ENCODE assay signal across 31 cellular contexts in the genomic region with DNA sequence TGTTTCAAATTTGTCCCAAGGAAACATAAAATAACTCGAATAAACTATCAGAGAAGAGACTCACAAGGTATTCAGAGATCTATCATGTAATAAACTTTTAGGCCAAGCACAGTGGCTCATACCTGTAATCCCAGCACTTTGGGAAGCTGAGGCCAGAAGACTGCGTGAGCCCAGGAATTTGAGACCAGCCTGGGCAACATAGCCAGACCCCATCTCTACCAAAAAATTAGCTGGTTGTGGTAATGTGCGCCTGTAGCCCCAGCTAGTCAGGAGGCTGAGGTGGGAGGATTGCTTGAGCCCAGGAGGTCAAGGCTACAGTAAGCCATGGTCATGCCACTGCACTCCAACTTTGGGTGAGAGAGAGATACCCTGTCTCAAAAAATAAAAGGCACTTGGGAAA.
"Had no signal": no experiment of that assay in that cellular context is flagged by ENCODE, and none has a peak within 500 bp of the region (broad histone marks: within the 10 kb centered on the region; RNA-seq: fewer than 3 reads in every experiment).

No MANE protein-coding gene starts in this region.

- ATAC-seq: natural killer cell; psoas muscle; right cardiac atrium; sciatic nerve; stimulated activated memory B cell treated with anti-CD40 and anti-IgM and Interleukin-4, amounts not matched to agents 10 μg/mL and 1 μg/mL and 100 μg/mL, for 72 hours; stimulated activated naive CD8-positive, alpha-beta T cell treated with anti-CD3 and anti-CD28 coated beads, Interleukin-15, amount 100 ng/mL, for 72 hours; stimulated activated naive CD8-positive, alpha-beta T cell treated with anti-CD3 and anti-CD28 coated beads, Interleukin-15, Interleukin-2, amounts not matched to agents 100 U/mL and 50 U/mL, for 24 hours; upper lobe of right lung had no signal

- H3K4me3 Mint-ChIP-seq: natural killer cell; nephron; neural progenitor cell; stimulated activated memory B cell treated with anti-CD40 and anti-IgM and Interleukin-4, amounts not matched to agents 10 μg/mL and 1 μg/mL and 100 μg/mL, for 72 hours; stimulated activated naive CD8-positive, alpha-beta T cell treated with anti-CD3 and anti-CD28 coated beads, Interleukin-15, amount 100 ng/mL, for 72 hours; type B pancreatic cell had no signal

- H3K9me3 Mint-ChIP-seq: natural killer cell; nephron; neural progenitor cell; stimulated activated memory B cell treated with anti-CD40 and anti-IgM and Interleukin-4, amounts not matched to agents 10 μg/mL and 1 μg/mL and 100 μg/mL, for 72 hours; stimulated activated naive CD8-positive, alpha-beta T cell treated with anti-CD3 and anti-CD28 coated beads, Interleukin-15, amount 100 ng/mL, for 72 hours; type B pancreatic cell had no signal

- H3K36me3 ChIP-seq: neural progenitor cell, ovary, spleen, suprapubic skin, tibial artery, transverse colon, upper lobe of right lung, uterus had no signal

- H3K4me1 Mint-ChIP-seq: natural killer cell, nephron, neural progenitor cell had no signal

- H3K4me1 ChIP-seq: neural progenitor cell, parathyroid adenoma, psoas muscle, suprapubic skin, testis, tibial artery, transverse colon, upper lobe of right lung, uterus had no signal

- H2AFZ ChIP-seq: neural progenitor cell, parathyroid adenoma had no signal

- H3K27ac Mint-ChIP-seq: natural killer cell; nephron; neural progenitor cell; progenitor cell of endocrine pancreas; stimulated activated memory B cell treated with anti-CD40 and anti-IgM and Interleukin-4, amounts not matched to agents 10 μg/mL and 1 μg/mL and 100 μg/mL, for 72 hours; stimulated activated naive CD8-positive, alpha-beta T cell treated with anti-CD3 and anti-CD28 coated beads, Interleukin-15, amount 100 ng/mL, for 72 hours; type B pancreatic cell had no signal

- H3K27me3 ChIP-seq: neural progenitor cell, ovary, spleen, suprapubic skin, testis, tibial artery, transverse colon, upper lobe of right lung, uterus had no signal

- H3K27ac ChIP-seq: neural progenitor cell, ovary, parathyroid adenoma, psoas muscle, skin epidermis, spleen, suprapubic skin, testis, tibial artery, transverse colon, upper lobe of right lung, uterus had no signal

- H3K4me2 ChIP-seq: neural progenitor cell, smooth muscle cell had no signal

- H3K4me3 ChIP-seq: neural progenitor cell, ovary, psoas muscle, skin epidermis, smooth muscle cell, spleen, suprapubic skin, testis, tibial artery, transverse colon, upper lobe of right lung, uterus had no signal

- H3K27me3 Mint-ChIP-seq: stimulated activated memory B cell treated with anti-CD40 and anti-IgM and Interleukin-4, amounts not matched to agents 10 μg/mL and 1 μg/mL and 100 μg/mL, for 72 hours; stimulated activated naive CD8-positive, alpha-beta T cell treated with anti-CD3 and anti-CD28 coated beads, Interleukin-15, amount 100 ng/mL, for 72 hours; type B pancreatic cell had no signal

- H3K9me3 ChIP-seq: ovary, psoas muscle, spleen, suprapubic skin, testis, tibial artery, transverse colon, upper lobe of right lung, uterus had no signal

- H3K79me2 ChIP-seq: parathyroid adenoma had no signal

- H3K9ac ChIP-seq: neural progenitor cell, parathyroid adenoma had no signal

- DNase-seq: natural killer cell; occipital lobe; ovary; posterior cingulate gyrus; psoas muscle; right cardiac atrium; spleen; stimulated activated CD4-positive, alpha-beta T cell treated with anti-CD3 and anti-CD28 coated beads, Interleukin-12 subunit alpha, Interleukin-12 subunit beta, amount 100 ng/mL, for 4 hours; stimulated activated CD4-positive, alpha-beta T cell treated with anti-CD3 and anti-CD28 coated beads, Interleukin-1b, Interleukin-23, amount 100 ng/mL, for 48 hours; stimulated activated CD4-positive, alpha-beta T cell treated with anti-CD3 and anti-CD28 coated beads, Interleukin-4, amount 100 ng/mL, for 1 hour; stimulated activated CD4-positive, alpha-beta T cell treated with anti-CD3 and anti-CD28 coated beads, Interleukin-4, amount 100 ng/mL, for 4 hours; stimulated activated CD8-positive, alpha-beta memory T cell treated with anti-CD3 and anti-CD28 coated beads, Interleukin-4, amount 100 ng/mL, for 48 hours; stimulated activated naive CD4-positive, alpha-beta T cell; stimulated activated naive CD8-positive, alpha-beta T cell treated with anti-CD3 and anti-CD28 coated beads, Interleukin-15, amount 100 ng/mL, for 72 hours; stimulated activated naive CD8-positive, alpha-beta T cell treated with anti-CD3 and anti-CD28 coated beads, Interleukin-15, Interleukin-2, amounts not matched to agents 100 U/mL and 50 U/mL, for 24 hours; substantia nigra; testis; tibial artery; transverse colon; upper lobe of right lung; uterus had no signal
